8 cellular contexts compared by ENCODE assay signal in the genomic region with DNA sequence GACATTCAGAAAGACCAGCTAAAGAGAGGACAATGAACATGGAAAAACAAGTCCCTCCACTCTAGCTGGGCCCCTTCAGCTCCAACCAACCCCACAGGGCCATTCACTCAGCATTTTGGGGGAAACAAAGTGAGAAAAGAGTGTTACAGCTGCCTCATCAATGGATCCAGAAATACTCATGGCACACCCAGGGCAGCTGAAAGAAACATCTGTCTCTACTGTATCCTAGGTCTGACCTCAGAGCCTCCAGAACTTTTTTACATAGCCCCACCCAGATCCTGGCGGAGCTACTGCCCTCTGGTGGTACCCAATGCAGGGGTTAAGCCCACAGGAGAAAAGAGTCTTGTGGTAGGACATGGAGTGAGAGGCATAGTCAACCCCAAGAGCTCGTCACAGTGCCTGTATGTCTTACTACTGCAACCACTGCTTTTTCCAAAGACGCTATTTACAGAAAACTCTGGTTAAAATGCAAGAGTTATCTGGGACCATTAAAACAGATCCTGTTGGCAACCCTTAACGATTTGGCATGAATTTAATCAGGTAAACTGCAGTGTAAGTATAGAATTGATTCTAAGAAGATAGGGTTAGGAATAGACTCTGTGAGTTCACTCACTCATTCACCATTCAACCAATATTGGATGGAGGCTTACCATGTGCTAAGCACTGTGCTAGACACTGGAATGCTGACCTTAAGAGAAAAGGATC. TPM values are rescaled to one million over a fixed set of nuclear protein-coding genes. Genes with fewer than 3 reads are reported as not detected.
A peak's percentile ranks its signal among the peaks of the same experiment; 100 is the strongest.
DNase-seq lines count a peak whose midpoint lies in the region; ATAC-seq lines count a peak whose summit lies in the region.

No MANE protein-coding gene starts in this region.

- H3K36me3 Mint-ChIP-seq in activated CD4-positive, alpha-beta memory T cell treated with anti-CD3 and anti-CD28 coated beads, Interleukin-2, amount 10 ng/mL, durations not matched to agents 7 days and 5 days (ENCODE audit: low read depth) = no peaks in the 10 kb centered on the region

- CTCF ChIA-PET in activated CD4-positive, alpha-beta memory T cell treated with anti-CD3 and anti-CD28 coated beads, Interleukin-2, amount 10 ng/mL, durations not matched to agents 7 days and 5 days (lab: Charles Lee) = interaction anchor here (0.9 to 5.0 kb wide), 14 partner anchors 9 to 127 kb away, joined by 3 to 95 read pairs (median 4); a partner anchor contains a TSS

- no peak overlapping the region for H3K4me3 Mint-ChIP-seq in activated CD4-positive, alpha-beta memory T cell treated with anti-CD3 and anti-CD28 coated beads, Interleukin-2, amount 10 ng/mL, durations not matched to agents 7 days and 5 days

- H3K9me3 Mint-ChIP-seq in activated CD4-positive, alpha-beta memory T cell treated with anti-CD3 and anti-CD28 coated beads, Interleukin-2, amount 10 ng/mL, durations not matched to agents 7 days and 5 days = no peaks in the 10 kb centered on the region

- H3K27ac Mint-ChIP-seq in activated CD4-positive, alpha-beta memory T cell treated with anti-CD3 and anti-CD28 coated beads, Interleukin-2, amount 10 ng/mL, durations not matched to agents 7 days and 5 days = no peak overlapping the region

- peak; percentile 71 for DNase-seq in activated effector memory CD4-positive, alpha-beta T cell treated with anti-CD3 and anti-CD28 coated beads, Interleukin-2, amount 50 U/mL, for 16 hours
- DNase-seq in activated effector memory CD4-positive, alpha-beta T cell treated with Interleukin-2 at 50 U/mL for 16 hours = no peak
- DNase-seq in NCI-H146 (lab: John Stamatoyannopoulos, UW) (peak; percentile 39), iPS DF 4.7 (ENCODE audit: extremely low read depth, low spot score) (peak; percentile 56), DMS79 treated with DMSO at 0.1 percent for 48 hours (lab: John Stamatoyannopoulos, UW) (no peak)
- DNase-seq in activated CD4-positive, alpha-beta memory T cell treated with anti-CD3 and anti-CD28 coated beads, Interleukin-2, amount 10 ng/mL, durations not matched to agents 7 days and 5 days = peak; percentile 69
- DNase-seq in stimulated activated naive CD8-positive, alpha-beta T cell treated with anti-CD3 and anti-CD28 coated beads, Interleukin-15, Interleukin-2, amounts not matched to agents 100 U/mL and 50 U/mL, for 24 hours = peak; percentile 78
- no peak for DNase-seq in central memory CD4-positive, alpha-beta T cell

- POLR2A ChIA-PET in activated CD4-positive, alpha-beta memory T cell treated with anti-CD3 and anti-CD28 coated beads, Interleukin-2, amount 10 ng/mL, durations not matched to agents 7 days and 5 days (lab: Charles Lee) = interaction anchor here (1.0 to 1.5 kb wide), 4 partner anchors 13 to 52 kb away, joined by 3 to 7 read pairs (median 4); a partner anchor contains a TSS

- peaks cover 8% of the 10 kb centered on the region for H3K4me1 Mint-ChIP-seq in activated CD4-positive, alpha-beta memory T cell treated with anti-CD3 and anti-CD28 coated beads, Interleukin-2, amount 10 ng/mL, durations not matched to agents 7 days and 5 days

- H3K27me3 Mint-ChIP-seq in activated CD4-positive, alpha-beta memory T cell treated with anti-CD3 and anti-CD28 coated beads, Interleukin-2, amount 10 ng/mL, durations not matched to agents 7 days and 5 days = no peaks in the 10 kb centered on the region

- peak; percentile 75 for ATAC-seq in stimulated activated naive CD8-positive, alpha-beta T cell treated with anti-CD3 and anti-CD28 coated beads, Interleukin-15, Interleukin-2, amounts not matched to agents 100 U/mL and 50 U/mL, for 24 hours

RNA-seq across cellular contexts. Expression of a gene that starts 37.4 kb away (rescaled TPM):
- total RNA-seq in activated CD4-positive, alpha-beta memory T cell treated with anti-CD3 and anti-CD28 coated beads, Interleukin-2, amount 10 ng/mL, durations not matched to agents 7 days and 5 days = not detected

RNA-seq across cellular contexts. Expression of a gene that starts 45.0 kb away (rescaled TPM):
- total RNA-seq in activated CD4-positive, alpha-beta memory T cell treated with anti-CD3 and anti-CD28 coated beads, Interleukin-2, amount 10 ng/mL, durations not matched to agents 7 days and 5 days = 10 to 100 TPM; 86.1 to 91.3 TPM

RNA-seq across cellular contexts. Expression of a gene that starts 51.7 kb away (rescaled TPM):
- 10 to 100 TPM; 45.6 to 48.7 TPM for total RNA-seq in activated CD4-positive, alpha-beta memory T cell treated with anti-CD3 and anti-CD28 coated beads, Interleukin-2, amount 10 ng/mL, durations not matched to agents 7 days and 5 days

Comparison
In these comparisons a context has a peak if more than half of its experiments do, and no peak if none do; other contexts are left out.
1. DNase-seq: peak in activated effector memory CD4-positive, alpha-beta T cell treated with anti-CD3 and anti-CD28 coated beads, Interleukin-2, amount 50 U/mL, for 16 hours (single experiment), NCI-H146 (single experiment), activated CD4-positive, alpha-beta memory T cell treated with anti-CD3 and anti-CD28 coated beads, Interleukin-2, amount 10 ng/mL, durations not matched to agents 7 days and 5 days (single experiment), iPS DF 4.7 (single experiment) and stimulated activated naive CD8-positive, alpha-beta T cell treated with anti-CD3 and anti-CD28 coated beads, Interleukin-15, Interleukin-2, amounts not matched to agents 100 U/mL and 50 U/mL, for 24 hours (single experiment); none in activated effector memory CD4-positive, alpha-beta T cell treated with Interleukin-2 at 50 U/mL for 16 hours (single experiment), central memory CD4-positive, alpha-beta T cell (single experiment) and DMS79 treated with DMSO at 0.1 percent for 48 hours (single experiment).